Comparison of ENCODE assay signal across 11 cellular contexts in genomic region chr17:61285483-61286320, GRCh38.
A peak's percentile ranks its signal among the peaks of the same experiment; 100 is the strongest.
DNase-seq lines count a peak whose midpoint lies in the region; ATAC-seq and TF ChIP-seq lines count a peak whose summit lies in the region.
"Had no signal": no experiment of that assay in that cellular context is flagged by ENCODE, and none has a peak within 500 bp of the region (broad histone marks: within the 10 kb centered on the region; RNA-seq: fewer than 3 reads in every experiment).

No MANE protein-coding gene starts in this region.

- H3K4me2 ChIP-seq in osteoblast (ENCODE audit: insufficient read depth, low read length): peak overlapping the region; percentile 70

- DNase-seq in ELR (ENCODE audit: low read depth) (peak; percentile 91), NCI-H69 (lab: John Stamatoyannopoulos, UW) (peak; percentile 77), fibroblast of mammary gland (ENCODE audit: low read depth) (peak; percentile 99), osteoblast (ENCODE audit: insufficient read length, low spot score, missing footprints) (peak; percentile 80), NCI-H510A (lab: John Stamatoyannopoulos, UW) (no peak), AML-193 (lab: John Stamatoyannopoulos, UW) (no peak)
- DNase-seq: dermis blood vessel endothelial cell, KBM-7, ovary, T-cell had no signal

- H3K79me2 ChIP-seq in osteoblast (ENCODE audit: insufficient read depth, low read length): no peaks in the 10 kb centered on the region

- H3K4me3 ChIP-seq in fibroblast of mammary gland (ENCODE audit: control insufficient read depth, low read depth, low read length) (no peak overlapping the region), osteoblast (ENCODE audit: insufficient read depth, low read length) (peak overlapping the region; percentile 43)
- H3K4me3 ChIP-seq: ovary had no signal

- peak overlapping the region; percentile 96 for H3K27ac ChIP-seq in osteoblast (ENCODE audit: low read depth, low read length)
- H3K27ac ChIP-seq: ovary had no signal

- no peaks in the 10 kb centered on the region for H3K36me3 ChIP-seq in osteoblast (ENCODE audit: insufficient read depth, low read length)
- H3K36me3 ChIP-seq: ovary had no signal

- no peaks in the 10 kb centered on the region for H4K20me1 ChIP-seq in osteoblast (ENCODE audit: insufficient read depth, low read length)

- no peaks in the 10 kb centered on the region for H3K9me3 ChIP-seq in osteoblast (ENCODE audit: low read depth, low read length)
- H3K9me3 ChIP-seq: ovary had no signal

- no peak for ATAC-seq in HG03045 (IDR thresholded peaks at IDR 0.05; ENCODE audit: unreplicated experiment)
- ATAC-seq: T-cell had no signal

- H3K4me1 ChIP-seq in osteoblast (ENCODE audit: insufficient read depth, low read length): peaks cover 30% of the 10 kb centered on the region

- TF ChIP-seq CTCF in fibroblast of mammary gland (conservative IDR thresholded peaks at IDR 0.05; ENCODE audit: control insufficient read depth, insufficient read depth, low read depth, low read length) (no peak), osteoblast (IDR thresholded peaks at IDR 0.05; ENCODE audit: extremely low read depth, low read depth, low read length) (no peak)

- H3K27me3 ChIP-seq in osteoblast (ENCODE audit: insufficient read depth, low read length): no peaks in the 10 kb centered on the region
- H3K27me3 ChIP-seq: ovary had no signal

- peak overlapping the region; percentile 64 for H2AFZ ChIP-seq in osteoblast (ENCODE audit: low read length)

Comparison
In these comparisons a context has a peak if more than half of its experiments do, and no peak if none do; other contexts are left out.
1. DNase-seq: peak in ELR (single experiment), NCI-H69 (single experiment), fibroblast of mammary gland (single experiment) and osteoblast (single experiment); none in NCI-H510A (single experiment) and AML-193 (0 of 2).